8 cellular contexts compared by ENCODE assay signal in the genomic region with DNA sequence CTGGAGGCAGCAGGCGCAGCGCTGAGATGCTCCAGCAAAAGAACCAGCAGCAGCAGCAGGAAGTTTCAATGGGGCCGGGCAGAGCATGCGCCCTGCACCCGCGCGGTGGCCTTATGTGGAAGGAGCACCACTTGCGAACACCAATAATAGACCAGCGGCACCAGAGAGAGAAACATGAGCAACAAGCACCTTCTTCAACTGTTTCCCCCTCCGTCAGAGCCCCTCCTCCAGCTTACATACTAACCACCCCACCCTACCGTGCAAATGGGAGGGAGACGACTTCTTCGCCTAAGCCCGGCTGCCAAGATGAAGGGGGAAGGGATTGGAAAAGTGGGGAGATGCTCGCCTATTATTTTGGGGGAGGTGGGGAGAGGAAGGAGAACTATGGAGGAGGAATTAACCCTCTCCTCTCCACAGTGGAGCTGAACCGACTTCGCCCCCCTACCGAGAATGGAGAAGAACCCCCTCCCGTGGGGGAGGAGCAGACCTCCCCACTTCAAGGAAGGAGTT. TPM values are rescaled to one million over a fixed set of nuclear protein-coding genes. Genes with fewer than 3 reads are reported as not detected.
DNase-seq lines count a peak whose midpoint lies in the region; ATAC-seq and TF ChIP-seq lines count a peak whose summit lies in the region.

No MANE protein-coding gene starts in this region.

- ATAC-seq in GM19324 (IDR thresholded peaks at IDR 0.05; ENCODE audit: low FRiP score, unreplicated experiment) (peak; percentile 39), HG03469 (IDR thresholded peaks at IDR 0.05; ENCODE audit: unreplicated experiment) (peak; percentile 45)

- 0 out of 2 replicates have a peak, but pooled peaks cover 3% of the 10 kb centered on the region for H3K36me3 ChIP-seq in BE2C
- no peaks in the 10 kb centered on the region for H3K36me3 ChIP-seq in colonic mucosa

- H3K4me1 ChIP-seq in BE2C: no peaks in the 10 kb centered on the region
- H3K4me1 ChIP-seq in colonic mucosa: peaks cover 9% of the 10 kb centered on the region

- peak; percentile 89 for DNase-seq in BE2C
- peak; percentile 37 for DNase-seq in NCI-H524 treated with DMSO at 0.1 percent for 48 hours (lab: John Stamatoyannopoulos, UW)
- peak; percentile 89 for DNase-seq in activated CD4-positive, alpha-beta T cell treated with anti-CD3 and anti-CD28 coated beads for 48 hours
- peak; percentile 92 for DNase-seq in colonic mucosa
- DNase-seq in left kidney (ENCODE audit: low read depth, low spot score): peak; percentile 94
- peak; percentile 73 to 74 for DNase-seq in stimulated activated CD4-positive, alpha-beta T cell treated with anti-CD3 and anti-CD28 coated beads, Interleukin-1b, Interleukin-23, amount 100 ng/mL, for 4 hours (ENCODE audit: low read depth in 2 of 2)

- H3K27ac ChIP-seq in colonic mucosa: peak overlapping the region; percentile 95

- H3K4me3 ChIP-seq in BE2C (ENCODE audit: low read depth, low read length) (peak overlapping the region; percentile 99), colonic mucosa (peak overlapping the region; percentile 93)

- intact Hi-C loops in colonic mucosa (cut with DNase I): no loop called here

- H3K9me3 ChIP-seq in BE2C: no peaks in the 10 kb centered on the region
- H3K9me3 ChIP-seq in colonic mucosa: peaks cover 4% of the 10 kb centered on the region

- peak; percentile 6; the same call in 1 of the 2 replicates for TF ChIP-seq CTCF in BE2C (IDR thresholded peaks at IDR 0.05; ENCODE audit: low read depth, low read length)
- no peak for TF ChIP-seq CTCF in colonic mucosa (IDR thresholded peaks at IDR 0.05)

- H3K27me3 ChIP-seq in BE2C (no peaks in the 10 kb centered on the region), colonic mucosa (no peaks in the 10 kb centered on the region)

- peak overlapping the region; percentile 93 to 98 for H3K9ac ChIP-seq in colonic mucosa (ENCODE audit: low read depth in 2 of 2, low read length in 2 of 2)

RNA-seq across cellular contexts. Expression of a gene that starts 1.1 kb away (rescaled TPM):
- 30.2 TPM for polyA plus RNA-seq in BE2C (2012; ENCODE audit: insufficient read depth, insufficient read length, low read depth)
- total RNA-seq in colonic mucosa: 10 to 100 TPM; 36.7 to 68.2 TPM

RNA-seq across cellular contexts. Expression of a gene that starts 1.5 kb away (rescaled TPM):
- 36.4 TPM for polyA plus RNA-seq in BE2C (2012; ENCODE audit: insufficient read depth, insufficient read length, low read depth)
- 10 to 100 TPM; 12.9 to 20.0 TPM for total RNA-seq in colonic mucosa

Comparison
In these comparisons a context has a peak if more than half of its experiments do, and no peak if none do; other contexts are left out.
1. Peak in every context shown above with its lines: DNase-seq, ATAC-seq, H3K4me3 ChIP-seq and H3K27ac ChIP-seq.
2. DNase-seq: peak in every context shown above with its lines; median percentile 94 in left kidney; 92 in colonic mucosa; 89 in BE2C; 89 in activated CD4-positive, alpha-beta T cell treated with anti-CD3 and anti-CD28 coated beads for 48 hours; 74 in stimulated activated CD4-positive, alpha-beta T cell treated with anti-CD3 and anti-CD28 coated beads, Interleukin-1b, Interleukin-23, amount 100 ng/mL, for 4 hours; 37 in NCI-H524 treated with DMSO at 0.1 percent for 48 hours.